29 cellular contexts compared by ENCODE assay signal in genomic region chr7:136709876-136710275, GRCh38.
"Had no signal": no experiment of that assay in that cellular context is flagged by ENCODE, and none has a peak within 500 bp of the region (broad histone marks: within the 10 kb centered on the region; RNA-seq: fewer than 3 reads in every experiment).

No MANE protein-coding gene starts in this region.

- H3K4me1 ChIP-seq: adrenal gland, breast epithelium, SJCRH30 had no signal

- ATAC-seq: activated CD8-positive, alpha-beta T cell treated with anti-CD3 and anti-CD28 coated beads, Interleukin-2, amount 10 ng/mL, durations not matched to agents 7 days and 5 days; Panc1; Right ventricle myocardium inferior; T-helper 17 cell; WTC11 had no signal

- H3K36me3 ChIP-seq: adrenal gland, breast epithelium, MG63, SJCRH30 had no signal

- H3K27me3 ChIP-seq: adrenal gland, breast epithelium, MG63, SJCRH30 had no signal

- H3K27ac ChIP-seq: adrenal gland, breast epithelium, SJCRH30 had no signal

- H3K4me3 ChIP-seq: adrenal gland, breast epithelium, MG63, SJCRH30 had no signal

- DNase-seq: activated CD4-positive, alpha-beta T cell treated with anti-CD3 and anti-CD28 coated beads for 48 hours; activated CD4-positive, alpha-beta T cell treated with anti-CD3 and anti-CD28 coated beads, Interleukin-2, amount 50 U/mL, for 4 hours; activated CD4-positive, CD25-positive, alpha-beta regulatory T cell treated with anti-CD3 and anti-CD28 coated beads, Interleukin-2, amount 50 U/mL, for 72 hours; activated CD8-positive, alpha-beta memory T cell treated with anti-CD3 and anti-CD28 coated beads, Interleukin-2, amount 50 U/mL, for 48 hours; activated CD8-positive, alpha-beta T cell treated with anti-CD3 and anti-CD28 coated beads, Interleukin-2, amount 10 ng/mL, durations not matched to agents 7 days and 5 days; activated naive CD4-positive, alpha-beta T cell treated with anti-CD3 and anti-CD28 coated beads, Interleukin-2, amount 50 U/mL, for 16 hours; activated naive CD8-positive, alpha-beta T cell treated with anti-CD3 and anti-CD28 coated beads, Interleukin-2, amount 10 ng/mL, durations not matched to agents 7 days and 5 days; activated T-cell treated with anti-CD3 and anti-CD28 coated beads, Interleukin-2, amount 50 U/mL, for 1 hour; adrenal gland; anterior cingulate cortex; central memory CD4-positive, alpha-beta T cell; MG63; MV-4-11; NCI-H1105; NCI-H1436; NCI-H187; NCI-H2081; NCI-H510A treated with DMSO at 0.1 percent for 48 hours; NCI-H69; NK-92 treated with Interleukin-12 subunit alpha and Interleukin-12 subunit beta, amount 100 ng/mL, for 24 hours; OCI-M1; RPMI8226; SJCRH30; T-helper 17 cell; T-helper 9 cell had no signal

- H3K9me3 ChIP-seq: adrenal gland, breast epithelium, MG63, SJCRH30 had no signal
